ENCODE assay signal across 1 cellular context in the genomic region with DNA sequence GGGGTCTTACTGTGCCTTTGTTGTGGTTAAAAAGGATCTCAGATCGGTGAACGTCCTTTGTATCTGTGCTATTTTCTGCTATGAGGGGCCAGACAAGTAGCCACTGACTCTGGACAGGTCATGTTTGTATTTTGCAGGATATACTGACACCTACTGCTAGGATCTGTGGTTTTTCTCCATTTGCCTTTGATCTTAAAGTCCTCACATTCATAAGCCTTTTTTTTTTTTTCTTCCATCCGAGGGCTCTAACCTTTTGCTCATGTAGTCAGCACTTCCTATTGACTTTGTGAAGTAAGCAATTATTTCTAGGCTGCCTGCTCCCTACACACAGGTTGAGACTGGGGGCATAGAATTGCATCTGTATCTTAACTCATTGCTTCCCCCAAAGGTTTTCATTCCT.
TF ChIP-seq lines count a peak whose summit lies in the region.

No MANE protein-coding gene starts in this region.

TF ChIP-seq in HepG2, 621 proteins besides CTCF, POLR2A, EP300 and RAD21 (continued from another document and continues in another):
- TF ChIP-seq, protein P1, sequence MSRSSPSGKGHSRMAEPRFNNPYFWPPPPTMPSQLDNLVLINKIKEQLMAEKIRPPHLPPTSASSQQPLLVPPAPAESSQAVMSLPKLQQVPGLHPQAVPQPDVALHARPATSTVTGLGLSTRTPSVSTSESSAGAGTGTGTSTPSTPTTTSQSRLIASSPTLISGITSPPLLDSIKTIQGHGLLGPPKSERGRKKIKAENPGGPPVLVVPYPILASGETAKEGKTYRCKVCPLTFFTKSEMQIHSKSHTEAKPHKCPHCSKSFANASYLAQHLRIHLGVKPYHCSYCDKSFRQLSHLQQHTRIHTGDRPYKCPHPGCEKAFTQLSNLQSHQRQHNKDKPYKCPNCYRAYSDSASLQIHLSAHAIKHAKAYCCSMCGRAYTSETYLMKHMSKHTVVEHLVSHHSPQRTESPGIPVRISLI (CRISPR knock-in tag; IDR thresholded peaks at IDR 0.05; ENCODE audit: borderline replicate concordance), result peak; percentile 53; the same call in 1 of the 2 replicates
- TF ChIP-seq POLR2AphosphoS5 (IDR thresholded peaks at IDR 0.05; ENCODE audit: low read depth, low read length), result no peak
- TF ChIP-seq, protein P2, sequence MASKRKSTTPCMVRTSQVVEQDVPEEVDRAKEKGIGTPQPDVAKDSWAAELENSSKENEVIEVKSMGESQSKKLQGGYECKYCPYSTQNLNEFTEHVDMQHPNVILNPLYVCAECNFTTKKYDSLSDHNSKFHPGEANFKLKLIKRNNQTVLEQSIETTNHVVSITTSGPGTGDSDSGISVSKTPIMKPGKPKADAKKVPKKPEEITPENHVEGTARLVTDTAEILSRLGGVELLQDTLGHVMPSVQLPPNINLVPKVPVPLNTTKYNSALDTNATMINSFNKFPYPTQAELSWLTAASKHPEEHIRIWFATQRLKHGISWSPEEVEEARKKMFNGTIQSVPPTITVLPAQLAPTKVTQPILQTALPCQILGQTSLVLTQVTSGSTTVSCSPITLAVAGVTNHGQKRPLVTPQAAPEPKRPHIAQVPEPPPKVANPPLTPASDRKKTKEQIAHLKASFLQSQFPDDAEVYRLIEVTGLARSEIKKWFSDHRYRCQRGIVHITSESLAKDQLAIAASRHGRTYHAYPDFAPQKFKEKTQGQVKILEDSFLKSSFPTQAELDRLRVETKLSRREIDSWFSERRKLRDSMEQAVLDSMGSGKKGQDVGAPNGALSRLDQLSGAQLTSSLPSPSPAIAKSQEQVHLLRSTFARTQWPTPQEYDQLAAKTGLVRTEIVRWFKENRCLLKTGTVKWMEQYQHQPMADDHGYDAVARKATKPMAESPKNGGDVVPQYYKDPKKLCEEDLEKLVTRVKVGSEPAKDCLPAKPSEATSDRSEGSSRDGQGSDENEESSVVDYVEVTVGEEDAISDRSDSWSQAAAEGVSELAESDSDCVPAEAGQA (IDR thresholded peaks at IDR 0.05; ENCODE audit: low read depth), result no peak
- TF ChIP-seq, protein P2 (CRISPR knock-in tag; IDR thresholded peaks at IDR 0.05; ENCODE audit: borderline replicate concordance), result no peak
- TF ChIP-seq, protein P3, sequence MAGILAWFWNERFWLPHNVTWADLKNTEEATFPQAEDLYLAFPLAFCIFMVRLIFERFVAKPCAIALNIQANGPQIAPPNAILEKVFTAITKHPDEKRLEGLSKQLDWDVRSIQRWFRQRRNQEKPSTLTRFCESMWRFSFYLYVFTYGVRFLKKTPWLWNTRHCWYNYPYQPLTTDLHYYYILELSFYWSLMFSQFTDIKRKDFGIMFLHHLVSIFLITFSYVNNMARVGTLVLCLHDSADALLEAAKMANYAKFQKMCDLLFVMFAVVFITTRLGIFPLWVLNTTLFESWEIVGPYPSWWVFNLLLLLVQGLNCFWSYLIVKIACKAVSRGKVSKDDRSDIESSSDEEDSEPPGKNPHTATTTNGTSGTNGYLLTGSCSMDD (CRISPR knock-in tag; IDR thresholded peaks at IDR 0.05), result no peak
- TF ChIP-seq XRCC5 (optimal IDR thresholded peaks at IDR 0.05; ENCODE audit: low read length), result no peak
- TF ChIP-seq CCDC6 (CRISPR knock-in tag; IDR thresholded peaks at IDR 0.05), result no peak
- TF ChIP-seq ZNF773 (CRISPR knock-in tag; IDR thresholded peaks at IDR 0.05; ENCODE audit: borderline replicate concordance), result no peak
- TF ChIP-seq PAWR (CRISPR knock-in tag; IDR thresholded peaks at IDR 0.05; ENCODE audit: borderline replicate concordance), result no peak
- TF ChIP-seq YY1 (IDR thresholded peaks at IDR 0.05; ENCODE audit: insufficient read depth, insufficient replicate concordance, low read depth, low read length), result no peak
- peak; percentile 55 for TF ChIP-seq STAG1 (CRISPR knock-in tag; IDR thresholded peaks at IDR 0.05)
- TF ChIP-seq, protein P4, sequence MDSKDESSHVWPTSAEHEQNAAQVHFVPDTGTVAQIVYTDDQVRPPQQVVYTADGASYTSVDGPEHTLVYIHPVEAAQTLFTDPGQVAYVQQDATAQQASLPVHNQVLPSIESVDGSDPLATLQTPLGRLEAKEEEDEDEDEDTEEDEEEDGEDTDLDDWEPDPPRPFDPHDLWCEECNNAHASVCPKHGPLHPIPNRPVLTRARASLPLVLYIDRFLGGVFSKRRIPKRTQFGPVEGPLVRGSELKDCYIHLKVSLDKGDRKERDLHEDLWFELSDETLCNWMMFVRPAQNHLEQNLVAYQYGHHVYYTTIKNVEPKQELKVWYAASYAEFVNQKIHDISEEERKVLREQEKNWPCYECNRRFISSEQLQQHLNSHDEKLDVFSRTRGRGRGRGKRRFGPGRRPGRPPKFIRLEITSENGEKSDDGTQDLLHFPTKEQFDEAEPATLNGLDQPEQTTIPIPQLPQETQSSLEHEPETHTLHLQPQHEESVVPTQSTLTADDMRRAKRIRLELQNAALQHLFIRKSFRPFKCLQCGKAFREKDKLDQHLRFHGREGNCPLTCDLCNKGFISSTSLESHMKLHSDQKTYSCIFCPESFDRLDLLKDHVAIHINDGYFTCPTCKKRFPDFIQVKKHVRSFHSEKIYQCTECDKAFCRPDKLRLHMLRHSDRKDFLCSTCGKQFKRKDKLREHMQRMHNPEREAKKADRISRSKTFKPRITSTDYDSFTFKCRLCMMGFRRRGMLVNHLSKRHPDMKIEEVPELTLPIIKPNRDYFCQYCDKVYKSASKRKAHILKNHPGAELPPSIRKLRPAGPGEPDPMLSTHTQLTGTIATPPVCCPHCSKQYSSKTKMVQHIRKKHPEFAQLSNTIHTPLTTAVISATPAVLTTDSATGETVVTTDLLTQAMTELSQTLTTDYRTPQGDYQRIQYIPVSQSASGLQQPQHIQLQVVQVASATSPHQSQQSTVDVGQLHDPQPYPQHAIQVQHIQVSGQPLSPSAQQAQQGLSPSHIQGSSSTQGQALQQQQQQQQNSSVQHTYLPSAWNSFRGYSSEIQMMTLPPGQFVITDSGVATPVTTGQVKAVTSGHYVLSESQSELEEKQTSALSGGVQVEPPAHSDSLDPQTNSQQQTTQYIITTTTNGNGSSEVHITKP (CRISPR knock-in tag; IDR thresholded peaks at IDR 0.05; ENCODE audit: low read depth), result no peak
- TF ChIP-seq ZNF224 (CRISPR knock-in tag; IDR thresholded peaks at IDR 0.05), result no peak
- TF ChIP-seq, protein P5, sequence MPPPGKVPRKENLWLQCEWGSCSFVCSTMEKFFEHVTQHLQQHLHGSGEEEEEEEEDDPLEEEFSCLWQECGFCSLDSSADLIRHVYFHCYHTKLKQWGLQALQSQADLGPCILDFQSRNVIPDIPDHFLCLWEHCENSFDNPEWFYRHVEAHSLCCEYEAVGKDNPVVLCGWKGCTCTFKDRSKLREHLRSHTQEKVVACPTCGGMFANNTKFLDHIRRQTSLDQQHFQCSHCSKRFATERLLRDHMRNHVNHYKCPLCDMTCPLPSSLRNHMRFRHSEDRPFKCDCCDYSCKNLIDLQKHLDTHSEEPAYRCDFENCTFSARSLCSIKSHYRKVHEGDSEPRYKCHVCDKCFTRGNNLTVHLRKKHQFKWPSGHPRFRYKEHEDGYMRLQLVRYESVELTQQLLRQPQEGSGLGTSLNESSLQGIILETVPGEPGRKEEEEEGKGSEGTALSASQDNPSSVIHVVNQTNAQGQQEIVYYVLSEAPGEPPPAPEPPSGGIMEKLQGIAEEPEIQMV (CRISPR knock-in tag; IDR thresholded peaks at IDR 0.05; ENCODE audit: low read depth), result no peak
- no peak for TF ChIP-seq ZNF207 (IDR thresholded peaks at IDR 0.05; ENCODE audit: borderline replicate concordance)
- no peak for TF ChIP-seq ZIK1 (CRISPR knock-in tag; IDR thresholded peaks at IDR 0.05; ENCODE audit: borderline replicate concordance, low read depth)
- TF ChIP-seq, protein P6, sequence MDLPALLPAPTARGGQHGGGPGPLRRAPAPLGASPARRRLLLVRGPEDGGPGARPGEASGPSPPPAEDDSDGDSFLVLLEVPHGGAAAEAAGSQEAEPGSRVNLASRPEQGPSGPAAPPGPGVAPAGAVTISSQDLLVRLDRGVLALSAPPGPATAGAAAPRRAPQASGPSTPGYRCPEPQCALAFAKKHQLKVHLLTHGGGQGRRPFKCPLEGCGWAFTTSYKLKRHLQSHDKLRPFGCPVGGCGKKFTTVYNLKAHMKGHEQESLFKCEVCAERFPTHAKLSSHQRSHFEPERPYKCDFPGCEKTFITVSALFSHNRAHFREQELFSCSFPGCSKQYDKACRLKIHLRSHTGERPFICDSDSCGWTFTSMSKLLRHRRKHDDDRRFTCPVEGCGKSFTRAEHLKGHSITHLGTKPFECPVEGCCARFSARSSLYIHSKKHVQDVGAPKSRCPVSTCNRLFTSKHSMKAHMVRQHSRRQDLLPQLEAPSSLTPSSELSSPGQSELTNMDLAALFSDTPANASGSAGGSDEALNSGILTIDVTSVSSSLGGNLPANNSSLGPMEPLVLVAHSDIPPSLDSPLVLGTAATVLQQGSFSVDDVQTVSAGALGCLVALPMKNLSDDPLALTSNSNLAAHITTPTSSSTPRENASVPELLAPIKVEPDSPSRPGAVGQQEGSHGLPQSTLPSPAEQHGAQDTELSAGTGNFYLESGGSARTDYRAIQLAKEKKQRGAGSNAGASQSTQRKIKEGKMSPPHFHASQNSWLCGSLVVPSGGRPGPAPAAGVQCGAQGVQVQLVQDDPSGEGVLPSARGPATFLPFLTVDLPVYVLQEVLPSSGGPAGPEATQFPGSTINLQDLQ (CRISPR knock-in tag; IDR thresholded peaks at IDR 0.05), result no peak
- no peak for TF ChIP-seq HNRNPUL1 (IDR thresholded peaks at IDR 0.05; ENCODE audit: low read depth, low read length)
- TF ChIP-seq CHCHD3 (CRISPR knock-in tag; IDR thresholded peaks at IDR 0.05), result no peak
- TF ChIP-seq TBP (CRISPR knock-in tag; IDR thresholded peaks at IDR 0.05), result no peak
- peak; percentile 63 for TF ChIP-seq MAFF (IDR thresholded peaks at IDR 0.05; ENCODE audit: low read depth, low read length)
- no peak for TF ChIP-seq ZNF670 (CRISPR knock-in tag; IDR thresholded peaks at IDR 0.05; ENCODE audit: borderline replicate concordance)
- TF ChIP-seq, protein P7, sequence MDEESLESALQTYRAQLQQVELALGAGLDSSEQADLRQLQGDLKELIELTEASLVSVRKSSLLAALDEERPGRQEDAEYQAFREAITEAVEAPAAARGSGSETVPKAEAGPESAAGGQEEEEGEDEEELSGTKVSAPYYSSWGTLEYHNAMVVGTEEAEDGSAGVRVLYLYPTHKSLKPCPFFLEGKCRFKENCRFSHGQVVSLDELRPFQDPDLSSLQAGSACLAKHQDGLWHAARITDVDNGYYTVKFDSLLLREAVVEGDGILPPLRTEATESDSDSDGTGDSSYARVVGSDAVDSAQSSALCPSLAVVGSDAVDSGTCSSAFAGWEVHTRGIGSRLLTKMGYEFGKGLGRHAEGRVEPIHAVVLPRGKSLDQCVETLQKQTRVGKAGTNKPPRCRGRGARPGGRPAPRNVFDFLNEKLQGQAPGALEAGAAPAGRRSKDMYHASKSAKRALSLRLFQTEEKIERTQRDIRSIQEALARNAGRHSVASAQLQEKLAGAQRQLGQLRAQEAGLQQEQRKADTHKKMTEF (CRISPR knock-in tag; IDR thresholded peaks at IDR 0.05), result no peak
- TF ChIP-seq, protein P8, sequence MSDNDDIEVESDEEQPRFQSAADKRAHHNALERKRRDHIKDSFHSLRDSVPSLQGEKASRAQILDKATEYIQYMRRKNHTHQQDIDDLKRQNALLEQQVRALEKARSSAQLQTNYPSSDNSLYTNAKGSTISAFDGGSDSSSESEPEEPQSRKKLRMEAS (IDR thresholded peaks at IDR 0.05), result no peak
- TF ChIP-seq ZNF713 (CRISPR knock-in tag; IDR thresholded peaks at IDR 0.05), result no peak
- no peak for TF ChIP-seq ZFP36 (IDR thresholded peaks at IDR 0.05; ENCODE audit: borderline replicate concordance, low read depth, low read length, partially characterized antibody)
- no peak for TF ChIP-seq ZNF775 (CRISPR knock-in tag; IDR thresholded peaks at IDR 0.05; ENCODE audit: borderline replicate concordance)
- TF ChIP-seq, protein P9, sequence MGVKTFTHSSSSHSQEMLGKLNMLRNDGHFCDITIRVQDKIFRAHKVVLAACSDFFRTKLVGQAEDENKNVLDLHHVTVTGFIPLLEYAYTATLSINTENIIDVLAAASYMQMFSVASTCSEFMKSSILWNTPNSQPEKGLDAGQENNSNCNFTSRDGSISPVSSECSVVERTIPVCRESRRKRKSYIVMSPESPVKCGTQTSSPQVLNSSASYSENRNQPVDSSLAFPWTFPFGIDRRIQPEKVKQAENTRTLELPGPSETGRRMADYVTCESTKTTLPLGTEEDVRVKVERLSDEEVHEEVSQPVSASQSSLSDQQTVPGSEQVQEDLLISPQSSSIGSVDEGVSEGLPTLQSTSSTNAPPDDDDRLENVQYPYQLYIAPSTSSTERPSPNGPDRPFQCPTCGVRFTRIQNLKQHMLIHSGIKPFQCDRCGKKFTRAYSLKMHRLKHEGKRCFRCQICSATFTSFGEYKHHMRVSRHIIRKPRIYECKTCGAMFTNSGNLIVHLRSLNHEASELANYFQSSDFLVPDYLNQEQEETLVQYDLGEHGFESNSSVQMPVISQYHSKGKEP (CRISPR knock-in tag; IDR thresholded peaks at IDR 0.05), result no peak
- TF ChIP-seq, protein P10, sequence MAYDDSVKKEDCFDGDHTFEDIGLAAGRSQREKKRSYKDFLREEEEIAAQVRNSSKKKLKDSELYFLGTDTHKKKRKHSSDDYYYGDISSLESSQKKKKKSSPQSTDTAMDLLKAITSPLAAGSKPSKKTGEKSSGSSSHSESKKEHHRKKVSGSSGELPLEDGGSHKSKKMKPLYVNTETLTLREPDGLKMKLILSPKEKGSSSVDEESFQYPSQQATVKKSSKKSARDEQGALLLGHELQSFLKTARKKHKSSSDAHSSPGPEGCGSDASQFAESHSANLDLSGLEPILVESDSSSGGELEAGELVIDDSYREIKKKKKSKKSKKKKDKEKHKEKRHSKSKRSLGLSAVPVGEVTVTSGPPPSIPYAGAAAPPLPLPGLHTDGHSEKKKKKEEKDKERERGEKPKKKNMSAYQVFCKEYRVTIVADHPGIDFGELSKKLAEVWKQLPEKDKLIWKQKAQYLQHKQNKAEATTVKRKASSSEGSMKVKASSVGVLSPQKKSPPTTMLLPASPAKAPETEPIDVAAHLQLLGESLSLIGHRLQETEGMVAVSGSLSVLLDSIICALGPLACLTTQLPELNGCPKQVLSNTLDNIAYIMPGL (CRISPR knock-in tag; IDR thresholded peaks at IDR 0.05; ENCODE audit: borderline replicate concordance in 1 of 2, low read depth in 1 of 2), result no peak
- no peak for TF ChIP-seq TSC22D2 (CRISPR knock-in tag; IDR thresholded peaks at IDR 0.05; ENCODE audit: borderline replicate concordance)
- TF ChIP-seq SAP130 (CRISPR knock-in tag; IDR thresholded peaks at IDR 0.05; ENCODE audit: low read depth), result no peak
